Comparison of ENCODE assay signal across 23 cellular contexts in genomic region chr16:66717776-66718175, GRCh38. TPM values are rescaled to one million over a fixed set of nuclear protein-coding genes. Genes with fewer than 3 reads are reported as not detected.
DNase-seq lines count a peak whose midpoint lies in the region; ATAC-seq, FAIRE-seq and TF ChIP-seq lines count a peak whose summit lies in the region.
"Had no signal": no experiment of that assay in that cellular context is flagged by ENCODE, and none has a peak within 500 bp of the region (broad histone marks: within the 10 kb centered on the region; RNA-seq: fewer than 3 reads in every experiment).

No MANE protein-coding gene starts in this region.

- H3K4me1 ChIP-seq in HepG2 (ENCODE audit: insufficient read depth, low read length) (peaks cover 16% of the 10 kb centered on the region), right lobe of liver (no peaks in the 10 kb centered on the region), lower lobe of right lung (no peaks in the 10 kb centered on the region), small intestine (ENCODE audit: control insufficient read depth in 2 of 2, insufficient read depth in 1 of 2, low read depth in 1 of 2, low read length in 1 of 2) (no peaks in the 10 kb centered on the region)
- H3K4me1 ChIP-seq: A549 had no signal

- H3K27ac ChIP-seq in HepG2 (ENCODE audit: extremely low read length, insufficient read depth, low read length) (no peak overlapping the region), right lobe of liver (no peak overlapping the region), lower lobe of right lung (peak overlapping the region; percentile 42), small intestine (ENCODE audit: low read depth in 1 of 2, low read length in 1 of 2) (no peak overlapping the region)
- H3K27ac ChIP-seq: A549, psoas muscle, VCaP had no signal

- no TSS peak for BruUV-seq in HepG2 (replicated peaks; lab: Mats Ljungman, UMichigan)

- no peaks in the 10 kb centered on the region for H3K9me3 ChIP-seq in HepG2 (ENCODE audit: low read length)
- H3K9me3 ChIP-seq in right lobe of liver, result no peaks in the 10 kb centered on the region
- H3K9me3 ChIP-seq in lower lobe of right lung, result no peaks in the 10 kb centered on the region
- no peaks in the 10 kb centered on the region for H3K9me3 ChIP-seq in small intestine (ENCODE audit: control insufficient read depth, low read depth)
- H3K9me3 ChIP-seq: A549, psoas muscle had no signal

- H3K27me3 ChIP-seq in HepG2 (ENCODE audit: control insufficient read depth in 1 of 2, insufficient read depth in 2 of 2, low read length in 2 of 2) (no peaks in the 10 kb centered on the region; a peak in 2 of 5 replicates), right lobe of liver (no peaks in the 10 kb centered on the region), lower lobe of right lung (ENCODE audit: low read depth) (no peaks in the 10 kb centered on the region), small intestine (ENCODE audit: control insufficient read depth in 2 of 2, insufficient read depth in 2 of 2, low read length in 2 of 2) (no peaks in the 10 kb centered on the region)

- FAIRE-seq in HepG2 (lab: Jason Lieb, UNC), result no peak
- no peak for FAIRE-seq in small intestine (lab: Jason Lieb, UNC)
- FAIRE-seq: A549, endometrium, GM18507, RCC 7860 had no signal

- CTCF ChIA-PET in HepG2 (lab: Yijun Ruan, JAX; ENCODE audit: low intra/inter-chr PET ratio, low total read pairs), result interaction anchor here (1.3 kb wide), 1 partner anchor 150 kb away, joined by 5 read pairs; no protein-coding TSS in a partner anchor

- in situ Hi-C loops in HepG2 (cut with HindIII; ENCODE audit: extremely low pct_ligation_motif_present, low pct_unique_long_range_greater_than_20kb), result no loop called here

- H2AFZ ChIP-seq in HepG2 (ENCODE audit: low read length), result no peak overlapping the region

- POLR2A ChIA-PET in HepG2 (lab: Yijun Ruan, JAX), result no interaction called here

- no peak overlapping the region for H3K9ac ChIP-seq in HepG2 (ENCODE audit: insufficient read depth, low read depth, low read length)

- H4K20me1 ChIP-seq in HepG2 (ENCODE audit: insufficient read depth, low read length), result no peaks in the 10 kb centered on the region

- H3K36me3 Mint-ChIP-seq in progenitor cell of endocrine pancreas (ENCODE audit: insufficient read depth), result peaks cover 10% of the 10 kb centered on the region
- peaks cover 4% of the 10 kb centered on the region for H3K36me3 Mint-ChIP-seq in activated CD4-positive, alpha-beta T cell treated with anti-CD3 and anti-CD28 coated beads, Interleukin-2, amount 10 ng/mL, durations not matched to agents 24 days and 14 days (ENCODE audit: low read depth)

- intact Hi-C loops in HepG2 (cut with micrococcal nuclease; ENCODE audit: unreplicated experiment), result no loop called here
- intact Hi-C loops in right lobe of liver (cut with DNase I), result no loop called here
- intact Hi-C loops in lower lobe of right lung (cut with DNase I), result no loop called here
- intact Hi-C loops in activated CD4-positive, alpha-beta T cell treated with anti-CD3 and anti-CD28 coated beads, Interleukin-2, amount 10 ng/mL, durations not matched to agents 24 days and 14 days (cut with micrococcal nuclease), result no loop called here

- no peaks in the 10 kb centered on the region for H3K79me2 ChIP-seq in HepG2 (ENCODE audit: insufficient read depth, low read length)

- no peak overlapping the region for H3K4me2 ChIP-seq in HepG2 (ENCODE audit: low read depth, low read length)
- H3K4me2 ChIP-seq: A549 had no signal

- H3K4me3 Mint-ChIP-seq in progenitor cell of endocrine pancreas (ENCODE audit: low read depth), result no peak overlapping the region
- H3K4me3 Mint-ChIP-seq in activated CD4-positive, alpha-beta T cell treated with anti-CD3 and anti-CD28 coated beads, Interleukin-2, amount 10 ng/mL, durations not matched to agents 24 days and 14 days, result no peak overlapping the region
- H3K4me3 Mint-ChIP-seq: activated CD4-positive, alpha-beta T cell treated with anti-CD3 and anti-CD28 coated beads, Interleukin-2, amount 10 ng/mL, durations not matched to agents 7 days and 5 days; activated naive CD4-positive, alpha-beta T cell treated with anti-CD3 and anti-CD28 coated beads, Interleukin-2, amount 50 U/mL, for 24 hours; activated T-helper 17 cell treated with anti-CD3 and anti-CD28 coated beads, Interleukin-2, amount 50 U/mL, for 72 hours; B cell; CD8-positive, alpha-beta memory T cell; dendritic cell treated with granulocyte-macrophage colony-stimulating factor and Interleukin-4, amounts not matched to agents 40 ng/mL and 50 ng/mL, for 4 days had no signal

- DNase-seq in HepG2 (ENCODE audit: low spot score) (no peak), right lobe of liver (no peak), epithelial cell of esophagus (ENCODE audit: low read depth) (peak; percentile 46), lower lobe of right lung (no peak), progenitor cell of endocrine pancreas (ENCODE audit: low spot score, unreplicated experiment) (no peak), iPS-NIHi7 (ENCODE audit: extremely low spot score) (no peak), small intestine (no peak)
- DNase-seq in activated CD4-positive, alpha-beta T cell treated with anti-CD3 and anti-CD28 coated beads, Interleukin-2, amount 10 ng/mL, durations not matched to agents 24 days and 14 days, result no peak
- DNase-seq: CD8-positive, alpha-beta memory T cell; NCI-H146; NCI-H2171 treated with DMSO at 0.1 percent for 48 hours; NCI-H524 treated with DMSO at 0.1 percent for 48 hours; psoas muscle had no signal

- H3K27ac Mint-ChIP-seq in progenitor cell of endocrine pancreas, result no peak overlapping the region
- H3K27ac Mint-ChIP-seq in activated CD4-positive, alpha-beta T cell treated with anti-CD3 and anti-CD28 coated beads, Interleukin-2, amount 10 ng/mL, durations not matched to agents 24 days and 14 days, result no peak overlapping the region
- H3K27ac Mint-ChIP-seq: activated CD4-positive, alpha-beta T cell treated with anti-CD3 and anti-CD28 coated beads, Interleukin-2, amount 10 ng/mL, durations not matched to agents 7 days and 5 days; activated naive CD4-positive, alpha-beta T cell treated with anti-CD3 and anti-CD28 coated beads, Interleukin-2, amount 50 U/mL, for 24 hours; activated T-helper 17 cell treated with anti-CD3 and anti-CD28 coated beads, Interleukin-2, amount 50 U/mL, for 72 hours; B cell; CD8-positive, alpha-beta memory T cell; dendritic cell treated with granulocyte-macrophage colony-stimulating factor and Interleukin-4, amounts not matched to agents 40 ng/mL and 50 ng/mL, for 4 days had no signal

- H3K9me3 Mint-ChIP-seq in progenitor cell of endocrine pancreas (ENCODE audit: low read depth), result no peaks in the 10 kb centered on the region
- H3K9me3 Mint-ChIP-seq in activated CD4-positive, alpha-beta T cell treated with anti-CD3 and anti-CD28 coated beads, Interleukin-2, amount 10 ng/mL, durations not matched to agents 24 days and 14 days, result no peaks in the 10 kb centered on the region
- H3K9me3 Mint-ChIP-seq: activated CD4-positive, alpha-beta T cell treated with anti-CD3 and anti-CD28 coated beads, Interleukin-2, amount 10 ng/mL, durations not matched to agents 7 days and 5 days; activated naive CD4-positive, alpha-beta T cell treated with anti-CD3 and anti-CD28 coated beads, Interleukin-2, amount 50 U/mL, for 24 hours; activated T-helper 17 cell treated with anti-CD3 and anti-CD28 coated beads, Interleukin-2, amount 50 U/mL, for 72 hours; CD8-positive, alpha-beta memory T cell; dendritic cell treated with granulocyte-macrophage colony-stimulating factor and Interleukin-4, amounts not matched to agents 40 ng/mL and 50 ng/mL, for 4 days had no signal

- TF ChIP-seq EP300 in HepG2 (IDR thresholded peaks at IDR 0.05; ENCODE audit: low read depth in 2 of 2, low read length in 2 of 2) (no peak), HepG2 (CRISPR knock-in tag; IDR thresholded peaks at IDR 0.05; ENCODE audit: borderline replicate concordance) (no peak)

- TF ChIP-seq POLR2A in HepG2 (IDR thresholded peaks at IDR 0.05; ENCODE audit: insufficient read depth in 1 of 2, low read depth in 2 of 2, low read length in 2 of 2) (no peak), right lobe of liver (IDR thresholded peaks at IDR 0.05) (no peak)

- ATAC-seq in HepG2, result peak; percentile 18; the same call in 2 of the 3 replicates
- no peak for ATAC-seq in right lobe of liver
- peak; percentile 84 to 89 for ATAC-seq in lower lobe of right lung

- H3K4me3 ChIP-seq in HepG2 (replicated peaks in 1 of 3; ENCODE audit: insufficient read depth in 1 of 3, low read depth in 2 of 3, low read length in 3 of 3) (no peak overlapping the region), right lobe of liver (no peak overlapping the region), epithelial cell of esophagus (ENCODE audit: low read length) (no peak overlapping the region), lower lobe of right lung (no peak overlapping the region), small intestine (ENCODE audit: low read depth in 1 of 2, low read length in 2 of 2) (no peak overlapping the region)
- H3K4me3 ChIP-seq: A549, psoas muscle had no signal

- TF ChIP-seq RAD21 in HepG2 (CRISPR knock-in tag; IDR thresholded peaks at IDR 0.05), result no peak

- H3K36me3 ChIP-seq in HepG2 (replicated peaks in 1 of 2; ENCODE audit: control insufficient read depth in 1 of 2, insufficient read depth in 2 of 2, low read length in 2 of 2) (peaks cover 2 to 12% of the 10 kb centered on the region in 2 experiments; a peak in 4 of 5 replicates), right lobe of liver (peaks cover 0 to 12% (median 3%) of the 10 kb centered on the region in 4 donors), lower lobe of right lung (peaks cover 51% of the 10 kb centered on the region), small intestine (ENCODE audit: control insufficient read depth in 2 of 2, insufficient read depth in 2 of 2, low read length in 2 of 2) (peaks cover 0 to 4% of the 10 kb centered on the region in 2 donors)

- TF ChIP-seq CTCF in HepG2 (CRISPR knock-in tag; IDR thresholded peaks at IDR 0.05) (no peak), right lobe of liver (IDR thresholded peaks at IDR 0.05) (no peak), epithelial cell of esophagus (IDR thresholded peaks at IDR 0.05; ENCODE audit: insufficient read depth, low read depth, low read length, missing control alignments) (no peak), lower lobe of right lung (IDR thresholded peaks at IDR 0.05) (no peak), progenitor cell of endocrine pancreas (IDR thresholded peaks at IDR 0.05; ENCODE audit: unreplicated experiment) (no peak)

- H3K27me3 Mint-ChIP-seq in progenitor cell of endocrine pancreas, result no peaks in the 10 kb centered on the region
- no peaks in the 10 kb centered on the region for H3K27me3 Mint-ChIP-seq in activated CD4-positive, alpha-beta T cell treated with anti-CD3 and anti-CD28 coated beads, Interleukin-2, amount 10 ng/mL, durations not matched to agents 24 days and 14 days
- H3K27me3 Mint-ChIP-seq: activated CD4-positive, alpha-beta T cell treated with anti-CD3 and anti-CD28 coated beads, Interleukin-2, amount 10 ng/mL, durations not matched to agents 7 days and 5 days; activated naive CD4-positive, alpha-beta T cell treated with anti-CD3 and anti-CD28 coated beads, Interleukin-2, amount 50 U/mL, for 24 hours; activated T-helper 17 cell treated with anti-CD3 and anti-CD28 coated beads, Interleukin-2, amount 50 U/mL, for 72 hours; CD8-positive, alpha-beta memory T cell; dendritic cell treated with granulocyte-macrophage colony-stimulating factor and Interleukin-4, amounts not matched to agents 40 ng/mL and 50 ng/mL, for 4 days had no signal

- H3K4me1 Mint-ChIP-seq in progenitor cell of endocrine pancreas (ENCODE audit: low read depth), result peaks cover 4% of the 10 kb centered on the region
- H3K4me1 Mint-ChIP-seq in activated CD4-positive, alpha-beta T cell treated with anti-CD3 and anti-CD28 coated beads, Interleukin-2, amount 10 ng/mL, durations not matched to agents 24 days and 14 days, result no peaks in the 10 kb centered on the region
- H3K4me1 Mint-ChIP-seq: activated CD4-positive, alpha-beta T cell treated with anti-CD3 and anti-CD28 coated beads, Interleukin-2, amount 10 ng/mL, durations not matched to agents 7 days and 5 days; activated naive CD4-positive, alpha-beta T cell treated with anti-CD3 and anti-CD28 coated beads, Interleukin-2, amount 50 U/mL, for 24 hours; activated T-helper 17 cell treated with anti-CD3 and anti-CD28 coated beads, Interleukin-2, amount 50 U/mL, for 72 hours; B cell; CD8-positive, alpha-beta memory T cell had no signal

- WGBS in HepG2 (ENCODE audit: low lambda C conversion rate), result 94% methylated on average over 4 of the region's 4 CpGs
- WGBS in right lobe of liver (ENCODE audit: insufficient coverage, low coverage, low lambda C conversion rate, missing lambda C conversion rate), result 100% methylated on average over 1 of the region's 4 CpGs
- 80 to 85% (median 81%) methylated on average over 4 of the region's 4 CpGs for WGBS in small intestine, 3 donors

RNA-seq across cellular contexts. Expression of gene CMTM4, which starts 21.2 kb away (rescaled TPM):
- total RNA-seq in HepG2 (2016; rRNA removed; fragmentation: Illumina TruSeq; extraction: Trizol) (32.0 and 44.1 TPM in 2 replicates), right lobe of liver (10 to 100 TPM in 2 of 6 experiments, 1 to 10 TPM in 4; 5.1 to 14.8 (median 8.0) TPM), lower lobe of right lung (52.5 TPM), progenitor cell of endocrine pancreas (80.9 and 82.3 TPM in 2 replicates)
- 10.6 and 12.8 TPM in 2 replicates for total RNA-seq in HepG2 (2016; cell fraction: cytosol; rRNA removed; fragmentation: Illumina TruSeq; extraction: Trizol; ENCODE audit: low read depth)
- total RNA-seq in HepG2 (2016; cell fraction: insoluble cytoplasmic fraction; rRNA removed; fragmentation: Illumina TruSeq; extraction: Trizol), result 32.2 and 42.2 TPM in 2 replicates
- 27.4 and 28.5 TPM in 2 replicates for total RNA-seq in HepG2 (2016; cell fraction: membrane; rRNA removed; fragmentation: Illumina TruSeq; extraction: Trizol)
- total RNA-seq in HepG2 (2016; cell fraction: nucleus; rRNA removed; fragmentation: Illumina TruSeq; extraction: Trizol), result 32.4 and 32.8 TPM in 2 replicates
- polyA plus RNA-seq in HepG2 (2011; rRNA removed) (36.3 and 41.3 TPM in 2 replicates), small intestine (10 to 100 TPM; 21.1 to 48.9 (median 37.1) TPM)
- 38.1 and 43.4 TPM in 2 replicates for polyA plus RNA-seq in HepG2 (2011; cell fraction: cytosol; rRNA removed)
- 45.0 and 48.2 TPM in 2 replicates for polyA plus RNA-seq in HepG2 (2011; cell fraction: nucleus; rRNA removed)
- 30.6 and 31.6 TPM in 2 replicates for polyA plus RNA-seq in HepG2 (2012)
- polyA plus RNA-seq in HepG2 (2016; cell fraction: cytosol; fragmentation: Illumina TruSeq; extraction: Trizol; ENCODE audit: low read depth), result 3.9 and 4.5 TPM in 2 replicates
- polyA plus RNA-seq in HepG2 (2016; cell fraction: insoluble cytoplasmic fraction; fragmentation: Illumina TruSeq; extraction: Trizol; ENCODE audit: low read depth), result 29.5 and 30.3 TPM in 2 replicates
- polyA plus RNA-seq in HepG2 (2016; cell fraction: membrane; fragmentation: Illumina TruSeq; extraction: Trizol; ENCODE audit: low read depth), result 10.0 and 11.3 TPM in 2 replicates
- polyA plus RNA-seq in HepG2 (2016; cell fraction: nucleus; fragmentation: Illumina TruSeq; extraction: Trizol; ENCODE audit: insufficient read depth, low read depth), result 32.1 and 32.5 TPM in 2 replicates
- polyA minus RNA-seq in HepG2 (2011; rRNA and poly(A)+ RNA removed; ENCODE audit: low replicate concordance), result 61.0 and 116 TPM in 2 replicates
- 47.2 and 48.9 TPM in 2 replicates for polyA minus RNA-seq in HepG2 (2011; cell fraction: cytosol; rRNA and poly(A)+ RNA removed)
- polyA minus RNA-seq in HepG2 (2011; cell fraction: nucleus; rRNA and poly(A)+ RNA removed), result 31.5 and 35.9 TPM in 2 replicates
- total RNA-seq in activated CD4-positive, alpha-beta T cell treated with anti-CD3 and anti-CD28 coated beads, Interleukin-2, amount 10 ng/mL, durations not matched to agents 24 days and 14 days, result 3.5 and 5.0 TPM in 2 replicates

RNA-seq across cellular contexts. Expression of gene DYNC1LI2, which starts 33.6 kb away (rescaled TPM):
- total RNA-seq in HepG2 (2016; rRNA removed; fragmentation: Illumina TruSeq; extraction: Trizol), result 107 and 135 TPM in 2 replicates
- total RNA-seq in HepG2 (2016; cell fraction: cytosol; rRNA removed; fragmentation: Illumina TruSeq; extraction: Trizol; ENCODE audit: low read depth), result 18.2 and 20.0 TPM in 2 replicates
- total RNA-seq in HepG2 (2016; cell fraction: insoluble cytoplasmic fraction; rRNA removed; fragmentation: Illumina TruSeq; extraction: Trizol), result 109 and 139 TPM in 2 replicates
- total RNA-seq in HepG2 (2016; cell fraction: membrane; rRNA removed; fragmentation: Illumina TruSeq; extraction: Trizol), result 25.6 and 31.6 TPM in 2 replicates
- 194 and 230 TPM in 2 replicates for total RNA-seq in HepG2 (2016; cell fraction: nucleus; rRNA removed; fragmentation: Illumina TruSeq; extraction: Trizol)
- 65.5 and 67.7 TPM in 2 replicates for polyA plus RNA-seq in HepG2 (2011; rRNA removed)
- 30.2 and 40.7 TPM in 2 replicates for polyA plus RNA-seq in HepG2 (2011; cell fraction: cytosol; rRNA removed)
- 210 and 219 TPM in 2 replicates for polyA plus RNA-seq in HepG2 (2011; cell fraction: nucleus; rRNA removed)
- polyA plus RNA-seq in HepG2 (2012), result 57.1 and 65.5 TPM in 2 replicates
- 3.3 and 3.7 TPM in 2 replicates for polyA plus RNA-seq in HepG2 (2016; cell fraction: cytosol; fragmentation: Illumina TruSeq; extraction: Trizol; ENCODE audit: low read depth)
- polyA plus RNA-seq in HepG2 (2016; cell fraction: insoluble cytoplasmic fraction; fragmentation: Illumina TruSeq; extraction: Trizol; ENCODE audit: low read depth), result 68.8 and 69.0 TPM in 2 replicates
- polyA plus RNA-seq in HepG2 (2016; cell fraction: membrane; fragmentation: Illumina TruSeq; extraction: Trizol; ENCODE audit: low read depth), result 9.8 and 12.1 TPM in 2 replicates
- 329 and 373 TPM in 2 replicates for polyA plus RNA-seq in HepG2 (2016; cell fraction: nucleus; fragmentation: Illumina TruSeq; extraction: Trizol; ENCODE audit: insufficient read depth, low read depth)
- polyA minus RNA-seq in HepG2 (2011; rRNA and poly(A)+ RNA removed; ENCODE audit: low replicate concordance), result 51.3 and 78.2 TPM in 2 replicates
- 27.4 and 28.7 TPM in 2 replicates for polyA minus RNA-seq in HepG2 (2011; cell fraction: cytosol; rRNA and poly(A)+ RNA removed)
- 169 and 176 TPM in 2 replicates for polyA minus RNA-seq in HepG2 (2011; cell fraction: nucleus; rRNA and poly(A)+ RNA removed)
- 10 to 100 TPM; 30.5 to 44.1 (median 37.9) TPM for total RNA-seq in right lobe of liver
- 114 TPM for total RNA-seq in lower lobe of right lung
- 179 and 181 TPM in 2 replicates for total RNA-seq in progenitor cell of endocrine pancreas
- 10 to 100 TPM; 37.8 to 78.9 (median 46.3) TPM for polyA plus RNA-seq in small intestine
- 51.4 and 56.5 TPM in 2 replicates for total RNA-seq in activated CD4-positive, alpha-beta T cell treated with anti-CD3 and anti-CD28 coated beads, Interleukin-2, amount 10 ng/mL, durations not matched to agents 24 days and 14 days

Comparison
In these comparisons a context has a peak if more than half of its experiments do, and no peak if none do; other contexts are left out.
1. ATAC-seq: peak in HepG2 (single experiment) and lower lobe of right lung (2 of 2); none in right lobe of liver (0 of 4).